ENCODE assay signal across 16 cellular contexts in the genomic region with DNA sequence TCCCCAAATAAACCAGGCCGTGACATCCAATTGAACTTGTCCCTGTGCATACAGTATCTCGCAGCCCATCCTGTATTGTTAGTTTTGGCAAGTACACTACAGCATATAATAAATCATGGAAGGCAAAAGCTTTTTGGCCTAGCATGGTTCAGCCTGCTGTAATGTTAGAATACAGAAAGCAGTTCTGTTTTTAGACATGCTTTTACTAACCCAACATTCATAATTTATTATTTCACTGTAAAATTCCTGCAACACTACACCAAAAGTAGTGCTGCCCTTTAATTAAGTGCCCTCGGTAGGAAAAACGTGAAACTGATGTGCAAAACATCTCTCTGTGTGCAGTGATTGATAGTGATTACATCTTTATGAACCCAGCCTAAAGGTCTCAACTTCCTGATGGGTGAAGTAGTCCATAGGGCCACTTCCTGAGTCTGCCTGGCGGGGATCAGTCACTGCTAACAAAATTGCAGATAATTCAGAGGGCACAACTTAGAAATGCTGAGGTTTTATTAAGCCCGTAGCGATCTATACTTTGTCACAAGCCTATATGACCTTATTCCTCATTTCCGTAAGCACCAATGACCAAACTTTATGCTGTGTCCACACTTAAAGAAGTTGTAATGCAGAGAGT.
DNase-seq lines count a peak whose midpoint lies in the region; ATAC-seq and TF ChIP-seq lines count a peak whose summit lies in the region.
"Had no signal": no experiment of that assay in that cellular context is flagged by ENCODE, and none has a peak within 500 bp of the region (broad histone marks: within the 10 kb centered on the region; RNA-seq: fewer than 3 reads in every experiment).

No MANE protein-coding gene starts in this region.

- no peak overlapping the region for H2BK20ac ChIP-seq in IMR-90 (ENCODE audit: low read depth, low read length)

- peaks cover 3% of the 10 kb centered on the region; the same call in 1 of the 2 replicates for H3K9me1 ChIP-seq in IMR-90 (ENCODE audit: insufficient read depth, low read length)

- no peak overlapping the region for H2AFZ ChIP-seq in IMR-90 (replicated peaks; ENCODE audit: low read length, poor library complexity)
- no peak overlapping the region for H2AFZ ChIP-seq in hepatocyte

- TF ChIP-seq EP300 in transverse colon (IDR thresholded peaks at IDR 0.05; ENCODE audit: low read depth), result no peak

- CTCF ChIA-PET in IMR-90 (lab: Yijun Ruan, JAX), result no interaction called here

- H3K27me3 ChIP-seq in IMR-90 (ENCODE audit: control insufficient read depth, insufficient read depth, low read length) (no peaks in the 10 kb centered on the region), hepatocyte (no peaks in the 10 kb centered on the region), transverse colon (no peaks in the 10 kb centered on the region), psoas muscle (ENCODE audit: insufficient read depth in 3 of 3, low read length in 2 of 3) (no peaks in the 10 kb centered on the region)

- H4K5ac ChIP-seq in IMR-90 (ENCODE audit: low read depth, low read length), result no peak overlapping the region

- 0 out of 2 replicates have a peak overlapping the region, but pooled peaks have one; percentile 25 for H3K14ac ChIP-seq in IMR-90 (replicated peaks; ENCODE audit: low read depth, low read length)

- no TSS peak for BruUV-seq in IMR-90 (replicated peaks; lab: Mats Ljungman, UMichigan)

- H3K36me3 ChIP-seq in IMR-90 (ENCODE audit: control insufficient read depth, insufficient read depth, low read length), result no peaks in the 10 kb centered on the region
- no peaks in the 10 kb centered on the region for H3K36me3 ChIP-seq in hepatocyte (replicated peaks; ENCODE audit: insufficient read depth, low read depth)
- no peaks in the 10 kb centered on the region for H3K36me3 ChIP-seq in transverse colon
- peaks cover 2 to 13% of the 10 kb centered on the region in 2 donors for H3K36me3 ChIP-seq in psoas muscle (ENCODE audit: insufficient read depth in 1 of 2, low read depth in 1 of 2)

- no peaks in the 10 kb centered on the region for H3K9me2 ChIP-seq in hepatocyte (replicated peaks; ENCODE audit: insufficient read depth)

- H3K4me3 ChIP-seq in IMR-90 (ENCODE audit: insufficient read depth, low read depth, low read length) (no peak overlapping the region), hepatocyte (no peak overlapping the region), transverse colon (no peak overlapping the region), psoas muscle (no peak overlapping the region)

- dilution Hi-C loops in IMR-90 (cut with HindIII; ENCODE audit: low sequenced_read_pairs, unreplicated experiment), result no loop called here

- no peak overlapping the region for H4K8ac ChIP-seq in IMR-90 (ENCODE audit: low read depth in 2 of 2, low read length in 2 of 2)

- DNase-seq in IMR-90, result no peak
- DNase-seq in hepatocyte (ENCODE audit: low spot score), result no peak
- no peak for DNase-seq in transverse colon
- DNase-seq in inferior parietal cortex (ENCODE audit: extremely low spot score), result no peak
- DNase-seq in psoas muscle, result no peak
- no peak for DNase-seq in SIG-M5 treated with dmso at 0.1 percent for 504 hours (lab: John Stamatoyannopoulos, UW; ENCODE audit: unreplicated experiment)
- DNase-seq: ACHN; C1 segment of cervical spinal cord; CD8-positive, alpha-beta memory T cell; KBM-7; NCI-H1105 treated with DMSO at 0.1 percent for 48 hours; NCI-H1694 treated with DMSO at 0.1 percent for 48 hours; NCI-H226; NCI-H524 treated with DMSO at 0.1 percent for 48 hours had no signal

- no peak overlapping the region for H3K4ac ChIP-seq in IMR-90 (ENCODE audit: low read depth, low read length)

- no peak for TF ChIP-seq RAD21 in IMR-90 (IDR thresholded peaks at IDR 0.05; ENCODE audit: low read length)

- POLR2A ChIA-PET in IMR-90 (lab: Charles Lee; ENCODE audit: unreplicated experiment), result no interaction called here

- no peak overlapping the region for H3K18ac ChIP-seq in IMR-90 (ENCODE audit: low read depth, low read length)

- no peak overlapping the region for H2AK9ac ChIP-seq in IMR-90 (replicated peaks; ENCODE audit: low read depth, low read length, poor library complexity)

- intact Hi-C loops in IMR-90 (cut with micrococcal nuclease), result no loop called here
- intact Hi-C loops in transverse colon (cut with DNase I; ENCODE audit: low total_unique reads), result loop anchor here (5.0 kb wide), 1 partner anchor 300 kb away; no protein-coding TSS in a partner anchor
- intact Hi-C loops in psoas muscle (cut with DNase I), result loop anchor here in 1 of 2 donors (10.0 kb wide), 1 partner anchor 58 kb away; no protein-coding TSS in a partner anchor

- no peak overlapping the region for H4K91ac ChIP-seq in IMR-90 (ENCODE audit: insufficient read depth, low read depth, low read length)

- no peak overlapping the region for H2AK5ac ChIP-seq in IMR-90 (ENCODE audit: low read depth, low read length)

- H4K20me1 ChIP-seq in IMR-90 (ENCODE audit: insufficient read depth, low read length), result no peaks in the 10 kb centered on the region
- H4K20me1 ChIP-seq in hepatocyte (ENCODE audit: insufficient read depth, poor library complexity, severe bottlenecking), result no peaks in the 10 kb centered on the region

- no peak for ATAC-seq in IMR-90 (ENCODE audit: low read depth)
- no peak for ATAC-seq in psoas muscle
- ATAC-seq: Panc1 had no signal

- H3K23ac ChIP-seq in IMR-90 (ENCODE audit: low read depth, low read length), result no peak overlapping the region

- WGBS in IMR-90 (ENCODE audit: extremely low coverage in 2 of 2, insufficient read length in 1 of 2), 2 experiments, result no CpG with 5 or more reads among the region's 8 CpGs
- WGBS in hepatocyte (ENCODE audit: low lambda C conversion rate, missing lambda C conversion rate), result 77% methylated on average over 8 of the region's 8 CpGs
- 65 to 72% methylated on average over 6 to 8 of the region's 8 CpGs for WGBS in transverse colon (ENCODE audit: low coverage in 1 of 2), 2 donors
- WGBS in psoas muscle, 3 donors, result 58 to 66% (median 60%) methylated on average over 8 of the region's 8 CpGs

- no peak overlapping the region for H3K9ac ChIP-seq in IMR-90 (ENCODE audit: low read depth, low read length)

- no peak for TF ChIP-seq CTCF in IMR-90 (conservative IDR thresholded peaks at IDR 0.05; ENCODE audit: low read depth, low read length)
- TF ChIP-seq CTCF in VCaP (conservative IDR thresholded peaks at IDR 0.05), result no peak
- no peak for TF ChIP-seq CTCF in hepatocyte (IDR thresholded peaks at IDR 0.05; ENCODE audit: poor library complexity)
- TF ChIP-seq CTCF in transverse colon (IDR thresholded peaks at IDR 0.05), result no peak
- no peak for TF ChIP-seq CTCF in psoas muscle (IDR thresholded peaks at IDR 0.05)

- no peaks in the 10 kb centered on the region for H3K79me2 ChIP-seq in hepatocyte

- H2BK5ac ChIP-seq in IMR-90 (ENCODE audit: low read depth, low read length, poor library complexity, severe bottlenecking), result no peak overlapping the region

- no peaks in the 10 kb centered on the region for H3K79me1 ChIP-seq in IMR-90 (ENCODE audit: low read depth in 1 of 2, low read length in 2 of 2)

- no peak overlapping the region for H3K56ac ChIP-seq in IMR-90 (ENCODE audit: extremely low read depth, insufficient read depth, low read length)

- in situ Hi-C loops in IMR-90 (cut with MboI; ENCODE audit: low sequenced_read_pairs) (no loop called here), transverse colon (cut with MboI; ENCODE audit: low pct_ligation_motif_present in 1 of 4, low pct_unique_long_range_greater_than_20kb in 1 of 4, low sequenced_read_pairs in 3 of 4) (no loop called here)

- TF ChIP-seq POLR2A in IMR-90 (IDR thresholded peaks at IDR 0.05; ENCODE audit: low read depth, low read length), result no peak
- TF ChIP-seq POLR2A in transverse colon (IDR thresholded peaks at IDR 0.05), result no peak

- no peak overlapping the region for H2BK120ac ChIP-seq in IMR-90 (ENCODE audit: low read depth, low read length)

- H3K27ac ChIP-seq in IMR-90 (ENCODE audit: insufficient read depth, low read length) (no peak overlapping the region), VCaP (peak overlapping the region; percentile 68), hepatocyte (peak overlapping the region; percentile 19), transverse colon (peak overlapping the region in 3 of 4 donors; percentile 33 to 70 (median 50)), psoas muscle (no peak overlapping the region)

- no peaks in the 10 kb centered on the region for H3K9me3 ChIP-seq in IMR-90 (ENCODE audit: control insufficient read depth, insufficient read depth, low read length)
- no peaks in the 10 kb centered on the region for H3K9me3 ChIP-seq in hepatocyte (ENCODE audit: low read depth)
- H3K9me3 ChIP-seq in transverse colon, result no peaks in the 10 kb centered on the region
- H3K9me3 ChIP-seq in psoas muscle, result no peaks in the 10 kb centered on the region

- no peak overlapping the region for H3K4me2 ChIP-seq in IMR-90 (ENCODE audit: low read depth, low read length)
- H3K4me2 ChIP-seq in hepatocyte, result no peak overlapping the region

- H2BK15ac ChIP-seq in IMR-90 (ENCODE audit: low read depth, low read length), result no peak overlapping the region

- peaks cover 6% of the 10 kb centered on the region for H3K4me1 ChIP-seq in IMR-90 (ENCODE audit: control insufficient read depth, insufficient read depth, low read length)
- peaks cover 28% of the 10 kb centered on the region for H3K4me1 ChIP-seq in hepatocyte (ENCODE audit: insufficient read depth)
- peaks cover 0 to 32% (median 0%) of the 10 kb centered on the region in 4 donors for H3K4me1 ChIP-seq in transverse colon
- no peaks in the 10 kb centered on the region for H3K4me1 ChIP-seq in psoas muscle

TF ChIP-seq in IMR-90, 13 proteins besides CTCF, POLR2A, EP300 and RAD21 (continues in another document):
- TF ChIP-seq FOS (IDR thresholded peaks at IDR 0.05; ENCODE audit: low read depth, low read length) (no peak), MAFK (IDR thresholded peaks at IDR 0.05; ENCODE audit: low read depth, low read length) (no peak), CHD1 (IDR thresholded peaks at IDR 0.05; ENCODE audit: low read depth, low read length) (no peak), NFE2L2 (IDR thresholded peaks at IDR 0.05; ENCODE audit: low read depth, low read length) (no peak), CEBPB (IDR thresholded peaks at IDR 0.05; ENCODE audit: low read depth, low read length) (no peak), RFX5 (IDR thresholded peaks at IDR 0.05; ENCODE audit: low read depth, low read length) (no peak), ELK1 (IDR thresholded peaks at IDR 0.05; ENCODE audit: borderline replicate concordance, low read depth, low read length) (no peak), SMC3 (IDR thresholded peaks at IDR 0.05; ENCODE audit: low read depth, low read length) (no peak), RCOR1 (IDR thresholded peaks at IDR 0.05; ENCODE audit: insufficient replicate concordance, low read length) (no peak)

Comparison
In these comparisons a context has a peak if more than half of its experiments do, and no peak if none do; other contexts are left out.
1. H3K27ac ChIP-seq: peak in VCaP (single experiment), hepatocyte (single experiment) and transverse colon (3 of 4); none in IMR-90 (single experiment) and psoas muscle (single experiment).